24 cellular contexts compared by ENCODE assay signal in the genomic region with DNA sequence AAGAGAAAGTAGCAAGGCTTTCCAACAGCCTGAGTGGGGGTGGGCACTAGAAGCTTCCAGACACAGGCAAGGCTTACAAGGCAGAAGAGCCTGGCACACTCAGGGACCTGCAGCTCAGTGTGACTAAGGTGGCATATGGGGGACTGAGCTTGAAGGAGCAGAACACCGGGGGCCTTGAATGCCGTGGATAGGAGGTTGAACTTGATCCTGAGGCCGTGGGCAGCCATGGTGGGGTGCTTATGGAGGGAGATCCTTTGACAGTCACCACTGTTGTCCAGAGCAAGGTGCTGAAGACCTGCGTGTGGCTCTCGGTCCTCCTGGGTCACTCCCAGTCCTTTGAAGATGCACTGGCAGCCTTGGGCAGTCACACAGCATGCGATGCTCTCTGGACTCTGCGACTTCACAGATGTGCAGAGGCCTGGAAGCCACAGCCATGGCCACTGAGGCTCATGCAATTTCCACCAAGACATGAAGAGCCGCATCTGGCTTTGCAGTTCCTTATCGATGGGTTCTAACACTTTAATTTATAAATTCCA. TPM values are rescaled to one million over a fixed set of nuclear protein-coding genes. Genes with fewer than 3 reads are reported as not detected.
"Had no signal": no experiment of that assay in that cellular context is flagged by ENCODE, and none has a peak within 500 bp of the region (broad histone marks: within the 10 kb centered on the region; RNA-seq: fewer than 3 reads in every experiment).

No MANE protein-coding gene starts in this region.

- H3K9me3 ChIP-seq: breast epithelium had no signal

- DNase-seq: activated CD4-positive, alpha-beta T cell treated with anti-CD3 and anti-CD28 coated beads for 4 hours; activated CD8-positive, alpha-beta memory T cell treated with anti-CD3 and anti-CD28 coated beads, Interleukin-2, amount 50 U/mL, for 48 hours; activated CD8-positive, alpha-beta T cell treated with anti-CD3 and anti-CD28 coated beads, Interleukin-2, amount 10 ng/mL, durations not matched to agents 7 days and 5 days; activated naive CD4-positive, alpha-beta T cell treated with anti-CD3 and anti-CD28 coated beads, Interleukin-2, amount 50 U/mL, for 16 hours; activated naive CD8-positive, alpha-beta T cell treated with anti-CD3 and anti-CD28 coated beads, Interleukin-2, amount 10 ng/mL, durations not matched to agents 7 days and 5 days; activated T-cell treated with anti-CD3 and anti-CD28 coated beads, Interleukin-2, amount 50 U/mL, for 1 hour; Karpas-422; NCI-H1105 treated with DMSO at 0.1 percent for 48 hours; NCI-H1436 treated with DMSO at 0.1 percent for 48 hours; NCI-H187; NCI-H2081; NCI-H510A treated with DMSO at 0.1 percent for 48 hours; NCI-H69; NK-92 treated with Interleukin-12 subunit alpha and Interleukin-12 subunit beta, amount 100 ng/mL, for 24 hours; OCI-M1; RPMI8226; T-cell; T-helper 2 cell had no signal

- ATAC-seq: activated CD4-positive, CD25-positive, alpha-beta regulatory T cell treated with anti-CD3 and anti-CD28 coated beads, Interleukin-2, amount 50 U/mL, for 24 hours; activated CD8-positive, alpha-beta T cell treated with anti-CD3 and anti-CD28 coated beads, Interleukin-2, amount 10 ng/mL, durations not matched to agents 7 days and 5 days; K562; Panc1; Right ventricle myocardium inferior; T-cell had no signal

- H3K36me3 ChIP-seq: breast epithelium had no signal

- H3K4me3 ChIP-seq: breast epithelium, K562, SK-N-MC had no signal

- H3K27ac ChIP-seq: breast epithelium, SK-N-MC had no signal

- H3K4me1 ChIP-seq: breast epithelium had no signal

RNA-seq across cellular contexts. Expression of gene C4orf50, which starts 18.3 kb away (rescaled TPM):
- total RNA-seq: K562, Right ventricle myocardium inferior had no signal
